1 cellular context compared by ENCODE assay signal in the genomic region with DNA sequence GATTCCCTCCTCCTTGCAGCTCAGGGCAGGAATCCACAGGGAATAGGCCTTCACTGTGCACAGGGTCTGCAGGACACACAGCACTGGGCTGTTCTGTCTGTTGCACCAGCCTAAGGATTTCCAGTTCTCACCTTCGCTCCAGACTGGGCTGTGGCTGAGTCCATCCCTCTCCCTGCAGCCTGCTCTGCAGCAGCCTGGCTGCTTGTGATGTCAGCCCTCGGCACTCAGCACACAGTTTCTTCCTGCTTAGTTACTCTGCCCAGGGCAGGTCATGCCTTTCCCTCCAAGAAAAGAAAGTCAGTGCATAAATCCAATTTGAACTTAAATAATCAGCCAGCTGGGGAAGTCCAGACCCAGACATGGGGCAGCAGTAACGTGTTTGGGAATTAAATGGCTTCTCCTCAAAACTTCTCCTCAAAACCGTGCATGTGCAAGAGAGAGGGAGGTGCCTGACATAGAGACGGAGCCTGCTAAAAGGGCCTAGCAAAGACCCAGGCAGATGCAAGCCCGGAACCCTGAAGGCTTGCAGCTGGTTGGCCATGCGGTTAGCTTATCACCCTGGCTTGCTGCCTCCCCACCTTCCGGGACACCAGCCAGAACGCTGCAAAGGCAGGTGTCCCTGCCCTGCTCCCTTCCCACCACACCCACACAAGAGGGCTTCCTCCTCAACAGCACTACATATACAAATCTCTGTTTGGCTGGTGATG.
TF ChIP-seq lines count a peak whose summit lies in the region.

No MANE protein-coding gene starts in this region.

TF ChIP-seq in HepG2, 621 proteins besides CTCF, POLR2A, EP300 and RAD21:
- TF ChIP-seq ZNF513 (CRISPR knock-in tag; conservative IDR thresholded peaks at IDR 0.05) = no peak
TF ChIP-seq in HepG2: peak in this region for 0.
